ENCODE assay signal across 9 cellular contexts in the genomic region with DNA sequence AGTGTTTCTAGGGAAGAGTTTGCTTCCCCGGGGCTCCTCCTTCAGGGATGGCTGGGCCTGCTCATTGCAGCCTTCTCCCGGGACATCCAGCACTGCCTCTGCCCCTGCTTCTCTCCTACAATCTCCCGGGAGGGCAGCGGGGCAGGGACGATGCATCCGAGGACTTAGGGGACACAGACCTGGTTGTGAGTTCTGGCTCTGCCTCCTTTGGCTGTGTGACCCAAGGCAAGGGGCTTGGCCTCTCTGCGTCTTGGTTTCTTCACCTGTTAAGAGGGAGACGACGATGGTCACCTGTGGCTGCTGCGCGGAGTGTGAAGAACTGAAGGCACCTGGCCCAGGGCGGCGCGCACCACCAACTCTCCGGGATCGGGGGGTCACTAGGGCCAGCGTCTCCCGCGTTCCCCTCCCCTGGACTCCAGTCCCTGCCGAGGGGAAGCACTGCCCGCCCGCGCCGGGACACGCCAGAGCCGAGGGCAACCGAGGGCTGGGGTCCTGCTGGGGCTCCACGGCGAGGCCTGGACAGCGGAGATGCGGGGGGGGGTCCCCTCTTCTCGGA. TPM values are rescaled to one million over a fixed set of nuclear protein-coding genes. Genes with fewer than 3 reads are reported as not detected.
DNase-seq lines count a peak whose midpoint lies in the region; ATAC-seq and TF ChIP-seq lines count a peak whose summit lies in the region.
"Had no signal": no experiment of that assay in that cellular context is flagged by ENCODE, and none has a peak within 500 bp of the region (broad histone marks: within the 10 kb centered on the region; RNA-seq: fewer than 3 reads in every experiment).

No MANE protein-coding gene starts in this region.

- H3K27me3 Mint-ChIP-seq in WTC11 (ENCODE audit: low read depth) = peaks cover 32% of the 10 kb centered on the region

- peak overlapping the region; percentile 40 to 67 (median 59) for H3K4me3 ChIP-seq in skin epidermis

- peaks cover 10% of the 10 kb centered on the region; the same call in 1 of the 2 replicates for H3K9me3 Mint-ChIP-seq in WTC11

- peaks cover 20% of the 10 kb centered on the region for H3K4me1 Mint-ChIP-seq in WTC11

- CTCF ChIA-PET in WTC11 (lab: Charles Lee) = no interaction called here

- H3K4me3 Mint-ChIP-seq in WTC11 = peak overlapping the region; percentile 77

- DNase-seq in NCI-H146 (lab: John Stamatoyannopoulos, UW) (peak; percentile 28), NCI-H146 treated with DMSO at 0.1 percent for 48 hours (lab: John Stamatoyannopoulos, UW; ENCODE audit: unreplicated experiment) (no peak), WTC11 (ENCODE audit: low spot score) (no peak), hepatic stellate cell (ENCODE audit: low spot score) (peak; percentile 24), cerebellar cortex (ENCODE audit: low spot score) (no peak)
- DNase-seq in stimulated activated CD4-positive, alpha-beta T cell treated with anti-CD3 and anti-CD28 coated beads, Interleukin-1b, Interleukin-23, amount 100 ng/mL, for 48 hours = no peak

- ATAC-seq in WTC11 (peak; percentile 5), HG03097 (IDR thresholded peaks at IDR 0.05; ENCODE audit: low FRiP score, unreplicated experiment) (no peak)

- no peak overlapping the region for H3K27ac Mint-ChIP-seq in WTC11

- H3K36me3 Mint-ChIP-seq in WTC11 = peaks cover 8% of the 10 kb centered on the region; the same call in 1 of the 2 replicates

- peak overlapping the region in 20 of 21 experiments; percentile 3 to 92 (median 76) for H3K27ac ChIP-seq in skin epidermis
- H3K27ac ChIP-seq: C4-2B had no signal

- POLR2A ChIA-PET in WTC11 (lab: Charles Lee) = no interaction called here

- no peak for TF ChIP-seq CTCF in WTC11 (IDR thresholded peaks at IDR 0.05)

TF ChIP-seq in WTC11, 78 proteins besides CTCF, POLR2A, EP300 and RAD21:
- TF ChIP-seq, protein P1, sequence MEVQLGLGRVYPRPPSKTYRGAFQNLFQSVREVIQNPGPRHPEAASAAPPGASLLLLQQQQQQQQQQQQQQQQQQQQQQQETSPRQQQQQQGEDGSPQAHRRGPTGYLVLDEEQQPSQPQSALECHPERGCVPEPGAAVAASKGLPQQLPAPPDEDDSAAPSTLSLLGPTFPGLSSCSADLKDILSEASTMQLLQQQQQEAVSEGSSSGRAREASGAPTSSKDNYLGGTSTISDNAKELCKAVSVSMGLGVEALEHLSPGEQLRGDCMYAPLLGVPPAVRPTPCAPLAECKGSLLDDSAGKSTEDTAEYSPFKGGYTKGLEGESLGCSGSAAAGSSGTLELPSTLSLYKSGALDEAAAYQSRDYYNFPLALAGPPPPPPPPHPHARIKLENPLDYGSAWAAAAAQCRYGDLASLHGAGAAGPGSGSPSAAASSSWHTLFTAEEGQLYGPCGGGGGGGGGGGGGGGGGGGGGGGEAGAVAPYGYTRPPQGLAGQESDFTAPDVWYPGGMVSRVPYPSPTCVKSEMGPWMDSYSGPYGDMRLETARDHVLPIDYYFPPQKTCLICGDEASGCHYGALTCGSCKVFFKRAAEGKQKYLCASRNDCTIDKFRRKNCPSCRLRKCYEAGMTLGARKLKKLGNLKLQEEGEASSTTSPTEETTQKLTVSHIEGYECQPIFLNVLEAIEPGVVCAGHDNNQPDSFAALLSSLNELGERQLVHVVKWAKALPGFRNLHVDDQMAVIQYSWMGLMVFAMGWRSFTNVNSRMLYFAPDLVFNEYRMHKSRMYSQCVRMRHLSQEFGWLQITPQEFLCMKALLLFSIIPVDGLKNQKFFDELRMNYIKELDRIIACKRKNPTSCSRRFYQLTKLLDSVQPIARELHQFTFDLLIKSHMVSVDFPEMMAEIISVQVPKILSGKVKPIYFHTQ (CRISPR knock-in tag; IDR thresholded peaks at IDR 0.05) = no peak
- no peak for TF ChIP-seq SP1 (CRISPR knock-in tag; conservative IDR thresholded peaks at IDR 0.05)
- TF ChIP-seq, protein P2, sequence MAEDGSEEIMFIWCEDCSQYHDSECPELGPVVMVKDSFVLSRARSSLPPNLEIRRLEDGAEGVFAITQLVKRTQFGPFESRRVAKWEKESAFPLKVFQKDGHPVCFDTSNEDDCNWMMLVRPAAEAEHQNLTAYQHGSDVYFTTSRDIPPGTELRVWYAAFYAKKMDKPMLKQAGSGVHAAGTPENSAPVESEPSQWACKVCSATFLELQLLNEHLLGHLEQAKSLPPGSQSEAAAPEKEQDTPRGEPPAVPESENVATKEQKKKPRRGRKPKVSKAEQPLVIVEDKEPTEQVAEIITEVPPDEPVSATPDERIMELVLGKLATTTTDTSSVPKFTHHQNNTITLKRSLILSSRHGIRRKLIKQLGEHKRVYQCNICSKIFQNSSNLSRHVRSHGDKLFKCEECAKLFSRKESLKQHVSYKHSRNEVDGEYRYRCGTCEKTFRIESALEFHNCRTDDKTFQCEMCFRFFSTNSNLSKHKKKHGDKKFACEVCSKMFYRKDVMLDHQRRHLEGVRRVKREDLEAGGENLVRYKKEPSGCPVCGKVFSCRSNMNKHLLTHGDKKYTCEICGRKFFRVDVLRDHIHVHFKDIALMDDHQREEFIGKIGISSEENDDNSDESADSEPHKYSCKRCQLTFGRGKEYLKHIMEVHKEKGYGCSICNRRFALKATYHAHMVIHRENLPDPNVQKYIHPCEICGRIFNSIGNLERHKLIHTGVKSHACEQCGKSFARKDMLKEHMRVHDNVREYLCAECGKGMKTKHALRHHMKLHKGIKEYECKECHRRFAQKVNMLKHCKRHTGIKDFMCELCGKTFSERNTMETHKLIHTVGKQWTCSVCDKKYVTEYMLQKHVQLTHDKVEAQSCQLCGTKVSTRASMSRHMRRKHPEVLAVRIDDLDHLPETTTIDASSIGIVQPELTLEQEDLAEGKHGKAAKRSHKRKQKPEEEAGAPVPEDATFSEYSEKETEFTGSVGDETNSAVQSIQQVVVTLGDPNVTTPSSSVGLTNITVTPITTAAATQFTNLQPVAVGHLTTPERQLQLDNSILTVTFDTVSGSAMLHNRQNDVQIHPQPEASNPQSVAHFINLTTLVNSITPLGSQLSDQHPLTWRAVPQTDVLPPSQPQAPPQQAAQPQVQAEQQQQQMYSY (CRISPR knock-in tag; IDR thresholded peaks at IDR 0.05) = 0 out of 2 replicates have a peak, but pooled peaks have one; percentile 40
- TF ChIP-seq ZNF396 (CRISPR knock-in tag; IDR thresholded peaks at IDR 0.05; ENCODE audit: borderline replicate concordance) = no peak

RNA-seq across cellular contexts. Expression of a gene that starts 0.4 kb away (rescaled TPM):
- total RNA-seq in WTC11 (2021) = 5.7 to 8.4 TPM (median 7.9 TPM) in 3 replicates

RNA-seq across cellular contexts. Expression of a gene that starts 54.2 kb away (rescaled TPM):
- total RNA-seq in WTC11 (2021) = 313 to 321 TPM (median 316 TPM) in 3 replicates

Comparison
In these comparisons a context has a peak if more than half of its experiments do, and no peak if none do; other contexts are left out.
1. DNase-seq: peak in NCI-H146 (single experiment) and hepatic stellate cell (single experiment); none in NCI-H146 treated with DMSO at 0.1 percent for 48 hours (single experiment), WTC11 (single experiment), stimulated activated CD4-positive, alpha-beta T cell treated with anti-CD3 and anti-CD28 coated beads, Interleukin-1b, Interleukin-23, amount 100 ng/mL, for 48 hours (single experiment) and cerebellar cortex (single experiment).